1 cellular context compared by ENCODE assay signal in genomic region chr11:16603245-16603644, GRCh38.
TF ChIP-seq lines count a peak whose summit lies in the region.

No MANE protein-coding gene starts in this region.

TF ChIP-seq in IMR-90, 13 proteins besides CTCF, POLR2A, EP300 and RAD21 (continued from another document):
- TF ChIP-seq ELK1 (IDR thresholded peaks at IDR 0.05; ENCODE audit: borderline replicate concordance, low read depth, low read length): no peak
- TF ChIP-seq SMC3 (IDR thresholded peaks at IDR 0.05; ENCODE audit: low read depth, low read length): no peak
- TF ChIP-seq MXI1 (IDR thresholded peaks at IDR 0.05; ENCODE audit: borderline replicate concordance, low read depth, low read length): no peak
- TF ChIP-seq NFE2L2 (IDR thresholded peaks at IDR 0.05; ENCODE audit: low read depth, low read length): no peak
- TF ChIP-seq RCOR1 (IDR thresholded peaks at IDR 0.05; ENCODE audit: insufficient replicate concordance, low read length): no peak
- TF ChIP-seq FOS (IDR thresholded peaks at IDR 0.05; ENCODE audit: low read depth, low read length): no peak
TF ChIP-seq in IMR-90: peak in this region for 0.
